ENCODE assay signal across 8 cellular contexts in the genomic region with DNA sequence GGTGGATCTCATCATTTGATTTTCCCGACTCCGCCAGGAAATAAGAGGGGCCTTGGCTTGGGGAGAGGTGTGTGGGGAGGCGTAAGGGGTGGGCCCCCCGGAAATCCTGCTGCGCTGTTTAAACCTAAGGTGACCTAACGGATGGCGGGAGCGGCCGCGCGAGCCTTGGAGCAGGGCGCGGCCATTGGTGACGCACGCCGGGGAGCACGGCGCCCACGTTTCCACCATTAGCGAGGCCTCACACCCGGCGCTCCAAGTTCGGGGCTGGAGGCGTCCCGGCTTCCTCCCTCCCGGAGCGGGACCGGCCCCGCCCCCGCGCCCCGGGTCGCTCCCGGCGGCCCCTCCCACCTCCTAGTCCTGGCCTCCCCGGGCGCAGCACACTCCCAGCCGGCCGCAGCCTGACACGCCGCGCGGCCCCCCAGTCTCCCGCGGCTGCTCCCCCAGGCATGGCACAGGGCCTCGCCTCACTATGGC. TPM values are rescaled to one million over a fixed set of nuclear protein-coding genes. Genes with fewer than 3 reads are reported as not detected.
DNase-seq lines count a peak whose midpoint lies in the region; ATAC-seq and TF ChIP-seq lines count a peak whose summit lies in the region.

A gene (plus strand): TSS at position 354 of the 474 bp plus-strand sequence. CDS start 116 bp downstream, at position 470.

- H3K36me3 Mint-ChIP-seq in activated CD8-positive, alpha-beta T cell treated with anti-CD3 and anti-CD28 coated beads for 36 hours (ENCODE audit: low read depth) = peaks cover 29% of the 10 kb centered on the region
- H3K36me3 Mint-ChIP-seq in memory B cell = no peaks in the 10 kb centered on the region

- peak within 1 kb of the TSS; percentile 91 for H3K4me3 Mint-ChIP-seq in activated CD8-positive, alpha-beta T cell treated with anti-CD3 and anti-CD28 coated beads for 36 hours
- peak within 1 kb of the TSS; percentile 89 for H3K4me3 Mint-ChIP-seq in memory B cell

- CTCF ChIA-PET in activated CD8-positive, alpha-beta T cell treated with anti-CD3 and anti-CD28 coated beads for 36 hours (lab: Charles Lee) = no interaction called here

- peak; percentile 86 for DNase-seq in AG20443 (ENCODE audit: low spot score)
- DNase-seq in NCI-H748 (lab: John Stamatoyannopoulos, UW; ENCODE audit: unreplicated experiment) = peak; percentile 89
- peak; percentile 75 for DNase-seq in activated CD8-positive, alpha-beta T cell treated with anti-CD3 and anti-CD28 coated beads for 36 hours
- peak; percentile 35 for DNase-seq in effector CD8-positive, alpha-beta T cell (lab: John Stamatoyannopoulos, UW)
- peak; percentile 5 to 24 for DNase-seq in memory B cell (ENCODE audit: low spot score in 2 of 2)
- peak; percentile 9 for DNase-seq in stimulated activated CD8-positive, alpha-beta memory T cell treated with anti-CD3 and anti-CD28 coated beads, Interleukin-15, amount 100 ng/mL, for 1 hour (ENCODE audit: low read depth)

- POLR2A ChIA-PET in activated CD8-positive, alpha-beta T cell treated with anti-CD3 and anti-CD28 coated beads for 36 hours (lab: Charles Lee) = no interaction called here

- no peaks in the 10 kb centered on the region for H3K27me3 Mint-ChIP-seq in activated CD8-positive, alpha-beta T cell treated with anti-CD3 and anti-CD28 coated beads for 36 hours
- no peaks in the 10 kb centered on the region for H3K27me3 Mint-ChIP-seq in memory B cell

- no peaks in the 10 kb centered on the region for H3K9me3 Mint-ChIP-seq in activated CD8-positive, alpha-beta T cell treated with anti-CD3 and anti-CD28 coated beads for 36 hours
- no peaks in the 10 kb centered on the region for H3K9me3 Mint-ChIP-seq in memory B cell

- peaks cover 32% of the 10 kb centered on the region for H3K4me1 Mint-ChIP-seq in activated CD8-positive, alpha-beta T cell treated with anti-CD3 and anti-CD28 coated beads for 36 hours (ENCODE audit: low read depth)
- H3K4me1 Mint-ChIP-seq in memory B cell = peaks cover 18% of the 10 kb centered on the region

- intact Hi-C loops in activated CD8-positive, alpha-beta T cell treated with anti-CD3 and anti-CD28 coated beads for 36 hours (cut with micrococcal nuclease) = loop anchor here (2.0 to 10.0 kb wide), 2 partner anchors 14 to 106 kb away; a partner anchor contains a TSS

- peak within 1 kb of the TSS; percentile 92 for H3K27ac Mint-ChIP-seq in activated CD8-positive, alpha-beta T cell treated with anti-CD3 and anti-CD28 coated beads for 36 hours
- peak within 1 kb of the TSS; percentile 83 for H3K27ac Mint-ChIP-seq in memory B cell

- peak; percentile 58 for ATAC-seq in GM19043 (IDR thresholded peaks at IDR 0.05; ENCODE audit: low read depth, unreplicated experiment)
- ATAC-seq in HG03342 (IDR thresholded peaks at IDR 0.05; ENCODE audit: unreplicated experiment) = peak; percentile 62
- ATAC-seq in activated CD8-positive, alpha-beta T cell treated with anti-CD3 and anti-CD28 coated beads for 36 hours = peak; percentile 71
- peak; percentile 55 for ATAC-seq in memory B cell (ENCODE audit: low read depth)

- no peak for TF ChIP-seq CTCF in activated CD8-positive, alpha-beta T cell treated with anti-CD3 and anti-CD28 coated beads for 36 hours (IDR thresholded peaks at IDR 0.05)

RNA-seq across cellular contexts. Expression of the gene that starts here (rescaled TPM):
- 100 to 1,000 TPM; 175 to 184 TPM for total RNA-seq in activated CD8-positive, alpha-beta T cell treated with anti-CD3 and anti-CD28 coated beads for 36 hours

Comparison
In these comparisons a context has a peak if more than half of its experiments do, and no peak if none do; other contexts are left out.
1. Peak in every context shown above with its lines: DNase-seq and ATAC-seq.
2. DNase-seq: peak in every context shown above with its lines; median percentile 89 in NCI-H748; 86 in AG20443; 75 in activated CD8-positive, alpha-beta T cell treated with anti-CD3 and anti-CD28 coated beads for 36 hours; 35 in effector CD8-positive, alpha-beta T cell; 14 in memory B cell; 9 in stimulated activated CD8-positive, alpha-beta memory T cell treated with anti-CD3 and anti-CD28 coated beads, Interleukin-15, amount 100 ng/mL, for 1 hour.